Comparison of ENCODE assay signal across 13 cellular contexts in the genomic region with DNA sequence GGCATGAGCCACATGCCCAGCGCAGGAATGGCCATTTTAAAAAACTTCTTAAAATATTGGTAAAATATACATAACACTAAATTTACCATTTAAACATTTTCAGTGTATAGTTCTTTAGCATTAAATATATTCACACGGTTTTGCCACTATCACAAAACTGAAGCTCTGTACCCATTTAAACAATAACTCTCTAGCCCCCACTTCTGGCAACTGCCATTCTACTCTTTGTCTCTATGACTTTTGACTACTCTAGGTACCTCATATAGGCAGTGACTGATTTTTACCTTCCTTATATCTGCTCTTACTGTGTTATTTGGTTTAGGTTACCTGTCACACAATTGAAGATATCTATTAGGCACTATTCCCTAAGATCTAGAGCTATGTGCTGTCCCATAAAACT. TPM values are rescaled to one million over a fixed set of nuclear protein-coding genes. Genes with fewer than 3 reads are reported as not detected.
DNase-seq lines count a peak whose midpoint lies in the region; ATAC-seq and TF ChIP-seq lines count a peak whose summit lies in the region.
"Had no signal": no experiment of that assay in that cellular context is flagged by ENCODE, and none has a peak within 500 bp of the region (broad histone marks: within the 10 kb centered on the region; RNA-seq: fewer than 3 reads in every experiment).

No MANE protein-coding gene starts in this region.

- H3K18ac ChIP-seq in IMR-90 (ENCODE audit: low read depth, low read length): no peak overlapping the region

- no peak for TF ChIP-seq EP300 in sigmoid colon (IDR thresholded peaks at IDR 0.05)

- no peak overlapping the region for H2BK15ac ChIP-seq in IMR-90 (ENCODE audit: low read depth, low read length)

- TF ChIP-seq POLR2A in IMR-90 (IDR thresholded peaks at IDR 0.05; ENCODE audit: low read depth, low read length) (no peak), sigmoid colon (IDR thresholded peaks at IDR 0.05) (no peak)

- no CpG with 5 or more reads among the region's 2 CpGs for WGBS in IMR-90 (ENCODE audit: extremely low coverage in 2 of 2, insufficient read length in 1 of 2), 2 experiments
- WGBS in sigmoid colon, 2 donors: 63 to 76% methylated on average over 2 of the region's 2 CpGs

- peaks cover 24% of the 10 kb centered on the region for H3F3A ChIP-seq in SU-DHL-6 (ENCODE audit: insufficient read depth)

- no TSS peak for BruUV-seq in IMR-90 (replicated peaks; lab: Mats Ljungman, UMichigan)

- no peak overlapping the region for H4K5ac ChIP-seq in IMR-90 (ENCODE audit: low read depth, low read length)

- no peaks in the 10 kb centered on the region for H3K9me1 ChIP-seq in IMR-90 (ENCODE audit: insufficient read depth, low read length)

- peak; percentile 39; the same call in 1 of the 2 replicates for TF ChIP-seq RAD21 in IMR-90 (IDR thresholded peaks at IDR 0.05; ENCODE audit: low read length)

- peaks cover 7% of the 10 kb centered on the region for H3K4me1 ChIP-seq in IMR-90 (ENCODE audit: control insufficient read depth, insufficient read depth, low read length)
- peaks cover 0 to 24% (median 20%) of the 10 kb centered on the region in 4 donors for H3K4me1 ChIP-seq in sigmoid colon
- H3K4me1 ChIP-seq: colonic mucosa had no signal

- H3K27me3 ChIP-seq in IMR-90 (ENCODE audit: control insufficient read depth, insufficient read depth, low read length) (no peaks in the 10 kb centered on the region), SU-DHL-6 (ENCODE audit: low read length) (no peaks in the 10 kb centered on the region), kidney epithelial cell (ENCODE audit: control insufficient read depth, insufficient read depth, low read length) (no peaks in the 10 kb centered on the region), sigmoid colon (no peaks in the 10 kb centered on the region)
- H3K27me3 ChIP-seq: colonic mucosa, heart left ventricle had no signal

- no peak overlapping the region for H3K23ac ChIP-seq in IMR-90 (ENCODE audit: low read depth, low read length)

- POLR2A ChIA-PET in IMR-90 (lab: Charles Lee; ENCODE audit: unreplicated experiment): no interaction called here

- H3K4ac ChIP-seq in IMR-90 (ENCODE audit: low read depth, low read length): no peak overlapping the region

- no peak overlapping the region for H2AK5ac ChIP-seq in IMR-90 (ENCODE audit: low read depth, low read length)

- H4K20me1 ChIP-seq in IMR-90 (ENCODE audit: insufficient read depth, low read length) (no peaks in the 10 kb centered on the region), SU-DHL-6 (ENCODE audit: low read depth, low read length) (no peaks in the 10 kb centered on the region)

- H2BK120ac ChIP-seq in IMR-90 (ENCODE audit: low read depth, low read length): no peak overlapping the region

- H2BK20ac ChIP-seq in IMR-90 (ENCODE audit: low read depth, low read length): no peak overlapping the region

- H2AFZ ChIP-seq in IMR-90 (replicated peaks; ENCODE audit: low read length, poor library complexity) (no peak overlapping the region), SU-DHL-6 (ENCODE audit: low read depth, low read length, severe bottlenecking) (no peak overlapping the region)

- H4K8ac ChIP-seq in IMR-90 (ENCODE audit: low read depth in 2 of 2, low read length in 2 of 2): 0 out of 4 replicates have a peak overlapping the region, but pooled peaks of 1 of the 2 experiments have one; percentile 15

- no peak overlapping the region for H3K4me2 ChIP-seq in IMR-90 (ENCODE audit: low read depth, low read length)
- H3K4me2 ChIP-seq in SU-DHL-6 (ENCODE audit: low read depth, low read length, poor library complexity, severe bottlenecking): no peak overlapping the region

- TF ChIP-seq CTCF in IMR-90 (conservative IDR thresholded peaks at IDR 0.05; ENCODE audit: low read depth, low read length) (peak; percentile 38; the same call in 1 of the 2 replicates), SU-DHL-6 (IDR thresholded peaks at IDR 0.05; ENCODE audit: insufficient read depth, low read length, poor library complexity, severe bottlenecking) (peak; percentile 38), kidney epithelial cell (IDR thresholded peaks at IDR 0.05; ENCODE audit: insufficient read depth, low read length, poor library complexity, severe bottlenecking) (peak; percentile 11), sigmoid colon (IDR thresholded peaks at IDR 0.05) (no peak)

- H3K9me2 ChIP-seq in SU-DHL-6 (replicated peaks; ENCODE audit: insufficient read depth, low read length): no peaks in the 10 kb centered on the region

- in situ Hi-C loops in IMR-90 (cut with MboI; ENCODE audit: low sequenced_read_pairs): no loop called here

- H3K27ac ChIP-seq in IMR-90 (ENCODE audit: insufficient read depth, low read length) (no peak overlapping the region), SU-DHL-6 (ENCODE audit: low read depth, low read length) (peak overlapping the region; percentile 35), sigmoid colon (no peak overlapping the region)
- H3K27ac ChIP-seq: colonic mucosa, heart left ventricle had no signal

- H2AK9ac ChIP-seq in IMR-90 (replicated peaks; ENCODE audit: low read depth, low read length, poor library complexity): no peak overlapping the region

- H3K9ac ChIP-seq in IMR-90 (ENCODE audit: low read depth, low read length) (no peak overlapping the region), SU-DHL-6 (ENCODE audit: low read length) (no peak overlapping the region)

- CTCF ChIA-PET in IMR-90 (lab: Yijun Ruan, JAX): no interaction called here

- DNase-seq in EL: peak; percentile 29
- no peak for DNase-seq in IMR-90
- DNase-seq in kidney epithelial cell (ENCODE audit: low read depth): no peak
- DNase-seq in sigmoid colon: no peak
- DNase-seq in pons (ENCODE audit: low spot score): no peak
- DNase-seq in NCI-H1930 (lab: John Stamatoyannopoulos, UW): no peak
- DNase-seq: activated B cell treated with CpG ODN at 0.5 μM for 24 hours, activated gamma-delta T cell treated with Interleukin-2 at 50 U/mL for 16 hours, colonic mucosa, GF-D8, heart left ventricle, NCI-H187 treated with DMSO at 0.1 percent for 48 hours had no signal

- H4K91ac ChIP-seq in IMR-90 (ENCODE audit: insufficient read depth, low read depth, low read length): no peak overlapping the region

- no peak for ATAC-seq in IMR-90 (ENCODE audit: low read depth)
- ATAC-seq: heart left ventricle had no signal

- no peak overlapping the region for H2BK5ac ChIP-seq in IMR-90 (ENCODE audit: low read depth, low read length, poor library complexity, severe bottlenecking)

- peaks cover 11 to 19% of the 10 kb centered on the region in 2 experiments for H3K79me1 ChIP-seq in IMR-90 (ENCODE audit: low read depth in 1 of 2, low read length in 2 of 2)

- intact Hi-C loops in IMR-90 (cut with micrococcal nuclease): no loop called here
- intact Hi-C loops in sigmoid colon (cut with DNase I): loop anchor here (5.0 to 10.0 kb wide), 2 partner anchors 66 to 272 kb away; a partner anchor contains a TSS

- H3K79me2 ChIP-seq in SU-DHL-6 (ENCODE audit: insufficient read depth, low read length): no peaks in the 10 kb centered on the region

- no peak overlapping the region for H3K14ac ChIP-seq in IMR-90 (replicated peaks; ENCODE audit: low read depth, low read length)

- H3K9me3 ChIP-seq in IMR-90 (ENCODE audit: control insufficient read depth, insufficient read depth, low read length): peaks cover 5% of the 10 kb centered on the region
- peaks cover 21% of the 10 kb centered on the region; the same call in 1 of the 2 replicates for H3K9me3 ChIP-seq in SU-DHL-6 (ENCODE audit: insufficient read depth, low read length)
- H3K9me3 ChIP-seq in sigmoid colon: no peaks in the 10 kb centered on the region
- H3K9me3 ChIP-seq: colonic mucosa, heart left ventricle had no signal

- H3K4me3 ChIP-seq in IMR-90 (ENCODE audit: insufficient read depth, low read depth, low read length) (no peak overlapping the region), SU-DHL-6 (ENCODE audit: insufficient read depth, low read length, poor library complexity, severe bottlenecking) (no peak overlapping the region), kidney epithelial cell (ENCODE audit: low read depth, low read length) (no peak overlapping the region), sigmoid colon (no peak overlapping the region)
- H3K4me3 ChIP-seq: colonic mucosa, heart left ventricle had no signal

- no peak overlapping the region for H3K56ac ChIP-seq in IMR-90 (ENCODE audit: extremely low read depth, insufficient read depth, low read length)

- dilution Hi-C loops in IMR-90 (cut with HindIII; ENCODE audit: low sequenced_read_pairs, unreplicated experiment): no loop called here

- H3K36me3 ChIP-seq in IMR-90 (ENCODE audit: control insufficient read depth, insufficient read depth, low read length): peaks cover 2% of the 10 kb centered on the region; the same call in 1 of the 2 replicates
- peaks cover 10% of the 10 kb centered on the region for H3K36me3 ChIP-seq in SU-DHL-6 (ENCODE audit: low read length)
- H3K36me3 ChIP-seq in kidney epithelial cell (ENCODE audit: control insufficient read depth, insufficient read depth, low read length): no peaks in the 10 kb centered on the region
- H3K36me3 ChIP-seq in sigmoid colon: no peaks in the 10 kb centered on the region
- H3K36me3 ChIP-seq: colonic mucosa, heart left ventricle had no signal

TF ChIP-seq in IMR-90, 13 proteins besides CTCF, POLR2A, EP300 and RAD21:
- no peak for TF ChIP-seq FOS (IDR thresholded peaks at IDR 0.05; ENCODE audit: low read depth, low read length)
- TF ChIP-seq SMC3 (IDR thresholded peaks at IDR 0.05; ENCODE audit: low read depth, low read length): 0 out of 2 replicates have a peak, but pooled peaks have one; percentile 19

RNA-seq across cellular contexts. Expression of a gene that starts 2.3 kb away (rescaled TPM):
- 7.9 and 9.4 TPM in 2 replicates for total RNA-seq in IMR-90 (2012; rRNA removed)
- polyA plus RNA-seq in IMR-90 (2012; rRNA removed): 1.8 and 2.1 TPM in 2 replicates
- polyA plus RNA-seq in IMR-90 (2012; cell fraction: cytosol; rRNA removed): 1.0 and 1.5 TPM in 2 replicates
- polyA plus RNA-seq in IMR-90 (2012; cell fraction: nucleus; rRNA removed; ENCODE audit: low replicate concordance): 0.66 and 0.91 TPM in 2 replicates
- 3.3 and 3.7 TPM in 2 replicates for total RNA-seq in kidney epithelial cell
- 10 to 100 TPM in 1 of 4 donors, 1 to 10 TPM in 3; 5.6 to 10.2 (median 8.0) TPM for total RNA-seq in sigmoid colon
- polyA plus RNA-seq in sigmoid colon: 1 to 10 TPM; 1.2 to 2.8 (median 1.8) TPM

Comparison
In these comparisons a context has a peak if more than half of its experiments do, and no peak if none do; other contexts are left out.
1. CTCF ChIP-seq: peak in IMR-90 (single experiment), SU-DHL-6 (single experiment) and kidney epithelial cell (single experiment); none in sigmoid colon (0 of 4).